In the genomic region with DNA sequence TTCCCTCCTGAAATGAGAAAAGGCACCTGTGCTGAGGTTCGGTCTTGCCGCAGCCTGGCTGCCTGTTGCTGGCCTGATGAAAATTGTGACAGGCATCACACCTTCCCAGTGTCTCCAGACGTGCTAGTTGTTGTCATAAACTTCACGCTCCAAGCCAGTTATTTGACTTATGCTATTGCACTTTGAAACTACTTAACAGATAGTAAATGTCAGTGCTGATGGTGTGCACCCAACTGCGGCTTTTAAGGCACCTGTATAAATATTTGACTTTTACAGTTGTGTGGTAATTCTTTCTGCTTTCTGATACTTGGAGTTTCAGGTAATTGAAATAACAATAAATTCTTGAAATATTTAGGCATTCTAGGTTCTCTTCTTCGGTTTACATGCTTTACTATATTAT, we compare ENCODE assay signal across 8 cellular contexts. TPM values are rescaled to one million over a fixed set of nuclear protein-coding genes. Genes with fewer than 3 reads are reported as not detected.
DNase-seq lines count a peak whose midpoint lies in the region; TF ChIP-seq lines count a peak whose summit lies in the region.

No MANE protein-coding gene starts in this region.

- peak overlapping the region; percentile 87 for H3K4me2 ChIP-seq in osteoblast (ENCODE audit: insufficient read depth, low read length)

- H3K27ac ChIP-seq in esophagus muscularis mucosa (replicated peaks in 1 of 4) (peak overlapping the region in 1 of 4 donors; percentile 21), osteoblast (ENCODE audit: low read depth, low read length) (no peak overlapping the region)

- H3K27me3 ChIP-seq in esophagus muscularis mucosa = no peaks in the 10 kb centered on the region
- H3K27me3 ChIP-seq in osteoblast (ENCODE audit: insufficient read depth, low read length) = no peaks in the 10 kb centered on the region

- H3K79me2 ChIP-seq in osteoblast (ENCODE audit: insufficient read depth, low read length) = peaks cover 69% of the 10 kb centered on the region

- peaks cover 27% of the 10 kb centered on the region for H4K20me1 ChIP-seq in osteoblast (ENCODE audit: insufficient read depth, low read length)

- H3K9me3 Mint-ChIP-seq in Calu3 (ENCODE audit: low read depth, unreplicated experiment) = no peaks in the 10 kb centered on the region
- no peaks in the 10 kb centered on the region for H3K9me3 Mint-ChIP-seq in activated CD4-positive, alpha-beta memory T cell treated with anti-CD3 and anti-CD28 coated beads for 36 hours

- CTCF ChIA-PET in Calu3 (lab: Charles Lee) = interaction anchor here (0.5 to 0.6 kb wide), 2 partner anchors 23 to 140 kb away, joined by 3 to 4 read pairs; no protein-coding TSS in a partner anchor
- CTCF ChIA-PET in activated CD4-positive, alpha-beta memory T cell treated with anti-CD3 and anti-CD28 coated beads for 36 hours (lab: Charles Lee) = interaction anchor here (0.8 kb wide), 1 partner anchor 162 kb away, joined by 3 read pairs; no protein-coding TSS in a partner anchor

- no TSS peak for BruUV-seq in Calu3 (replicated peaks; lab: Mats Ljungman, UMichigan)

- peaks cover 20 to 40% (median 36%) of the 10 kb centered on the region in 4 donors for H3K4me1 ChIP-seq in esophagus muscularis mucosa
- H3K4me1 ChIP-seq in osteoblast (ENCODE audit: insufficient read depth, low read length) = peaks cover 19% of the 10 kb centered on the region

- intact Hi-C loops in Calu3 (cut with micrococcal nuclease; ENCODE audit: unreplicated experiment) = loop anchor here (5.0 kb wide), 1 partner anchor 71 kb away; no protein-coding TSS in a partner anchor
- intact Hi-C loops in esophagus muscularis mucosa (cut with DNase I) = loop anchor here (10.0 kb wide), 1 partner anchor 74 kb away; no protein-coding TSS in a partner anchor
- intact Hi-C loops in activated CD4-positive, alpha-beta memory T cell treated with anti-CD3 and anti-CD28 coated beads for 36 hours (cut with micrococcal nuclease) = no loop called here

- H3K9me3 ChIP-seq in esophagus muscularis mucosa = no peaks in the 10 kb centered on the region
- H3K9me3 ChIP-seq in osteoblast (ENCODE audit: low read depth, low read length) = no peaks in the 10 kb centered on the region

- no peaks in the 10 kb centered on the region for H3K27me3 Mint-ChIP-seq in Calu3 (ENCODE audit: unreplicated experiment)
- H3K27me3 Mint-ChIP-seq in activated CD4-positive, alpha-beta memory T cell treated with anti-CD3 and anti-CD28 coated beads for 36 hours = peaks cover 17% of the 10 kb centered on the region

- no peak for TF ChIP-seq EP300 in esophagus muscularis mucosa (IDR thresholded peaks at IDR 0.05)

- no peak overlapping the region for H2AFZ ChIP-seq in osteoblast (ENCODE audit: low read length)

- H3K36me3 ChIP-seq in esophagus muscularis mucosa (no peaks in the 10 kb centered on the region), osteoblast (ENCODE audit: insufficient read depth, low read length) (no peaks in the 10 kb centered on the region)

- H3K36me3 Mint-ChIP-seq in Calu3 (ENCODE audit: insufficient read depth, unreplicated experiment) = peaks cover 29% of the 10 kb centered on the region
- no peaks in the 10 kb centered on the region for H3K36me3 Mint-ChIP-seq in activated CD4-positive, alpha-beta memory T cell treated with anti-CD3 and anti-CD28 coated beads for 36 hours

- peaks cover 14% of the 10 kb centered on the region for H3K4me1 Mint-ChIP-seq in Calu3 (ENCODE audit: low read depth, unreplicated experiment)
- H3K4me1 Mint-ChIP-seq in activated CD4-positive, alpha-beta memory T cell treated with anti-CD3 and anti-CD28 coated beads for 36 hours (ENCODE audit: low read depth) = peaks cover 5% of the 10 kb centered on the region

- no peak for TF ChIP-seq POLR2A in esophagus muscularis mucosa (IDR thresholded peaks at IDR 0.05; ENCODE audit: low read depth)

- TF ChIP-seq CTCF in Calu3 (IDR thresholded peaks at IDR 0.05; ENCODE audit: unreplicated experiment) (no peak), esophagus muscularis mucosa (IDR thresholded peaks at IDR 0.05) (no peak), osteoblast (IDR thresholded peaks at IDR 0.05; ENCODE audit: extremely low read depth, low read depth, low read length) (no peak)

- WGBS in esophagus muscularis mucosa = 43% methylated on average over 6 of the region's 6 CpGs

- POLR2A ChIA-PET in activated CD4-positive, alpha-beta memory T cell treated with anti-CD3 and anti-CD28 coated beads for 36 hours (lab: Charles Lee) = no interaction called here

- H3K4me3 ChIP-seq in esophagus muscularis mucosa = peak overlapping the region; percentile 72 to 93 (median 78)
- H3K4me3 ChIP-seq in osteoblast (ENCODE audit: insufficient read depth, low read length) = peak overlapping the region; percentile 90

- peak overlapping the region; percentile 62 for H3K4me3 Mint-ChIP-seq in Calu3 (ENCODE audit: low read depth, unreplicated experiment)
- no peak overlapping the region for H3K4me3 Mint-ChIP-seq in activated CD4-positive, alpha-beta memory T cell treated with anti-CD3 and anti-CD28 coated beads for 36 hours

- H3K27ac Mint-ChIP-seq in Calu3 (ENCODE audit: unreplicated experiment) = no peak overlapping the region
- no peak overlapping the region for H3K27ac Mint-ChIP-seq in activated CD4-positive, alpha-beta memory T cell treated with anti-CD3 and anti-CD28 coated beads for 36 hours

- DNase-seq in Calu3 (no peak), NCI-H460 (ENCODE audit: extremely low read depth, low read depth) (peak; percentile 17), esophagus muscularis mucosa (ENCODE audit: extremely low spot score) (no peak), osteoblast (ENCODE audit: insufficient read length, low spot score, missing footprints) (peak; percentile 80), superior temporal gyrus (ENCODE audit: extremely low spot score) (no peak)
- DNase-seq in stimulated activated CD4-positive, alpha-beta T cell treated with anti-CD3 and anti-CD28 coated beads, Interleukin-1b, Interleukin-23, amount 100 ng/mL, for 48 hours = no peak
- no peak for DNase-seq in activated CD4-positive, alpha-beta memory T cell treated with anti-CD3 and anti-CD28 coated beads for 36 hours
- DNase-seq in activated effector memory CD4-positive, alpha-beta T cell treated with anti-CD3 and anti-CD28 coated beads, Interleukin-2, amount 50 U/mL, for 16 hours = no peak

RNA-seq across cellular contexts. Expression of a gene that starts 1.8 kb away (rescaled TPM):
- 38.7 and 39.0 TPM in 2 replicates for total RNA-seq in Calu3 (2022)
- total RNA-seq in NCI-H460 (2014; rRNA removed; shearing (Covaris generic)) = 24.8 and 28.1 TPM in 2 replicates
- 14.9 and 21.2 TPM in 2 replicates for polyA plus RNA-seq in NCI-H460 (2014; cell fraction: nucleus; rRNA removed)
- 10 to 100 TPM; 28.2 to 38.5 (median 37.0) TPM for total RNA-seq in esophagus muscularis mucosa
- 33.3 and 35.1 TPM in 2 replicates for total RNA-seq in osteoblast
- 1 to 10 TPM; 3.6 to 5.4 TPM for total RNA-seq in activated CD4-positive, alpha-beta memory T cell treated with anti-CD3 and anti-CD28 coated beads for 36 hours

Comparison
In these comparisons a context has a peak if more than half of its experiments do, and no peak if none do; other contexts are left out.
1. DNase-seq: peak in NCI-H460 (single experiment) and osteoblast (single experiment); none in Calu3 (single experiment), esophagus muscularis mucosa (single experiment), stimulated activated CD4-positive, alpha-beta T cell treated with anti-CD3 and anti-CD28 coated beads, Interleukin-1b, Interleukin-23, amount 100 ng/mL, for 48 hours (single experiment), superior temporal gyrus (single experiment), activated CD4-positive, alpha-beta memory T cell treated with anti-CD3 and anti-CD28 coated beads for 36 hours (single experiment) and activated effector memory CD4-positive, alpha-beta T cell treated with anti-CD3 and anti-CD28 coated beads, Interleukin-2, amount 50 U/mL, for 16 hours (single experiment).